ENCODE assay signal across 13 cellular contexts in the genomic region with DNA sequence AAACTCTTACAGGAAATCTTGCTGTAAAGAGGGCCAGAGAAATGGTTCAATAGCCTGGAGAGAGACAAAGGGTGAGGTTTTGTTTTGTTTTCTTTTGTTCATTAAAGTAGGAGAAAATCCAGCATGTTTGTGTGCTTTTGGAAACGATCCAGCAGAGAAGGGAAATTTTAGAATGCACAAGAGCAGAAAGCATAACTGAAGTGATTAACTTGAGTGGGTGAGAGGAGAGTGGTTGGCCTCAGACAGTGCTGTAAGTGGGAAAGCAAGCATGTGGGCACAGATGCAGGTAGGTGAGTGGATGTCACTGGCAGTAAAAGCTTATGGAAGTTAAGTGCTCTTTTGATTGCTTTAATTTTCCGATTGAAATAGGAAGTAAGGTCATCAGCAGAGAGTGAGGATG. TPM values are rescaled to one million over a fixed set of nuclear protein-coding genes. Genes with fewer than 3 reads are reported as not detected.
DNase-seq lines count a peak whose midpoint lies in the region; ATAC-seq and TF ChIP-seq lines count a peak whose summit lies in the region.
"Had no signal": no experiment of that assay in that cellular context is flagged by ENCODE, and none has a peak within 500 bp of the region (broad histone marks: within the 10 kb centered on the region; RNA-seq: fewer than 3 reads in every experiment).

No MANE protein-coding gene starts in this region.

- H3K36me3 ChIP-seq in gastroesophageal sphincter = peaks cover 0 to 24% of the 10 kb centered on the region in 2 donors

- peak; percentile 93 for DNase-seq in NCI-H1105 (lab: John Stamatoyannopoulos, UW)
- peak; percentile 82 for DNase-seq in NCI-H2227 (lab: John Stamatoyannopoulos, UW; ENCODE audit: unreplicated experiment)
- no peak for DNase-seq in endothelial cell (ENCODE audit: low spot score)
- no peak for DNase-seq in osteocyte (ENCODE audit: extremely low spot score, unreplicated experiment)
- no peak for DNase-seq in NAMALWA (ENCODE audit: low spot score)
- DNase-seq in GM03348 (ENCODE audit: low spot score) = no peak
- no peak for DNase-seq in germinal center (ENCODE audit: low spot score)
- DNase-seq: activated naive CD8-positive, alpha-beta T cell treated with anti-CD3 and anti-CD28 coated beads for 36 hours; effector memory CD8-positive, alpha-beta T cell; hippocampal formation; mucosa of descending colon; substantia nigra had no signal

- H3K27me3 Mint-ChIP-seq in endothelial cell (ENCODE audit: unreplicated experiment) (peaks cover 2% of the 10 kb centered on the region), osteocyte (ENCODE audit: unreplicated experiment) (no peaks in the 10 kb centered on the region)
- H3K27me3 Mint-ChIP-seq: activated naive CD8-positive, alpha-beta T cell treated with anti-CD3 and anti-CD28 coated beads for 36 hours; effector memory CD8-positive, alpha-beta T cell had no signal

- TF ChIP-seq EP300 in gastroesophageal sphincter (IDR thresholded peaks at IDR 0.05) = no peak

- no peak for TF ChIP-seq POLR2A in gastroesophageal sphincter (IDR thresholded peaks at IDR 0.05)

- H3K9me3 Mint-ChIP-seq in endothelial cell (ENCODE audit: unreplicated experiment) (no peaks in the 10 kb centered on the region), osteocyte (ENCODE audit: unreplicated experiment) (no peaks in the 10 kb centered on the region)
- H3K9me3 Mint-ChIP-seq: activated naive CD8-positive, alpha-beta T cell treated with anti-CD3 and anti-CD28 coated beads for 36 hours; effector memory CD8-positive, alpha-beta T cell had no signal

- 9 to 73% methylated on average over 1 to 2 of the region's 2 CpGs for WGBS in gastroesophageal sphincter (ENCODE audit: low coverage in 1 of 2), 2 donors

- H3K36me3 Mint-ChIP-seq in endothelial cell (ENCODE audit: low read depth, unreplicated experiment) (peaks cover 21% of the 10 kb centered on the region), osteocyte (ENCODE audit: unreplicated experiment) (no peaks in the 10 kb centered on the region)

- H3K27ac Mint-ChIP-seq in endothelial cell (ENCODE audit: unreplicated experiment) = no peak overlapping the region
- H3K27ac Mint-ChIP-seq in osteocyte (ENCODE audit: unreplicated experiment) = peak overlapping the region; percentile 50
- H3K27ac Mint-ChIP-seq: activated naive CD8-positive, alpha-beta T cell treated with anti-CD3 and anti-CD28 coated beads for 36 hours; effector memory CD8-positive, alpha-beta T cell had no signal

- no peak overlapping the region for H3K27ac ChIP-seq in gastroesophageal sphincter

- no peak overlapping the region for H3K4me3 ChIP-seq in gastroesophageal sphincter
- H3K4me3 ChIP-seq: mucosa of descending colon had no signal

- H3K4me1 Mint-ChIP-seq in endothelial cell (ENCODE audit: unreplicated experiment) (no peaks in the 10 kb centered on the region), osteocyte (ENCODE audit: unreplicated experiment) (peaks cover 21% of the 10 kb centered on the region)

- H3K4me1 ChIP-seq in gastroesophageal sphincter = peaks cover 0 to 27% (median 4%) of the 10 kb centered on the region in 3 donors

- H3K9me3 ChIP-seq in gastroesophageal sphincter = no peaks in the 10 kb centered on the region
- H3K9me3 ChIP-seq: mucosa of descending colon had no signal

- H3K27me3 ChIP-seq in gastroesophageal sphincter = no peaks in the 10 kb centered on the region

- no peak for ATAC-seq in gastroesophageal sphincter
- ATAC-seq: effector memory CD8-positive, alpha-beta T cell; mucosa of descending colon had no signal

- TF ChIP-seq CTCF in endothelial cell (IDR thresholded peaks at IDR 0.05; ENCODE audit: unreplicated experiment) (no peak), osteocyte (IDR thresholded peaks at IDR 0.05) (no peak), gastroesophageal sphincter (IDR thresholded peaks at IDR 0.05) (no peak)

- H3K4me3 Mint-ChIP-seq in endothelial cell (ENCODE audit: unreplicated experiment) = peak overlapping the region; percentile 17
- no peak overlapping the region for H3K4me3 Mint-ChIP-seq in osteocyte (ENCODE audit: unreplicated experiment)
- H3K4me3 Mint-ChIP-seq: activated naive CD8-positive, alpha-beta T cell treated with anti-CD3 and anti-CD28 coated beads for 36 hours; effector memory CD8-positive, alpha-beta T cell had no signal

RNA-seq across cellular contexts. Expression of a gene that starts 50.2 kb away (rescaled TPM):
- total RNA-seq in endothelial cell (ENCODE audit: unreplicated experiment) (18.8 TPM), osteocyte (12.9 and 13.3 TPM in 2 replicates), gastroesophageal sphincter (10 to 100 TPM; 11.6 to 23.8 (median 14.9) TPM)

RNA-seq across cellular contexts. Expression of a gene that starts 50.8 kb away (rescaled TPM):
- total RNA-seq in endothelial cell (ENCODE audit: unreplicated experiment) (10.5 TPM), osteocyte (6.8 and 7.2 TPM in 2 replicates), gastroesophageal sphincter (1 to 10 TPM; 2.5 to 3.6 (median 2.9) TPM)

Comparison
In these comparisons a context has a peak if more than half of its experiments do, and no peak if none do; other contexts are left out.
1. DNase-seq: peak in NCI-H1105 (single experiment) and NCI-H2227 (single experiment); none in endothelial cell (single experiment), osteocyte (single experiment), NAMALWA (single experiment), GM03348 (single experiment) and germinal center (single experiment).